Comparison of ENCODE assay signal across 10 cellular contexts in the genomic region with DNA sequence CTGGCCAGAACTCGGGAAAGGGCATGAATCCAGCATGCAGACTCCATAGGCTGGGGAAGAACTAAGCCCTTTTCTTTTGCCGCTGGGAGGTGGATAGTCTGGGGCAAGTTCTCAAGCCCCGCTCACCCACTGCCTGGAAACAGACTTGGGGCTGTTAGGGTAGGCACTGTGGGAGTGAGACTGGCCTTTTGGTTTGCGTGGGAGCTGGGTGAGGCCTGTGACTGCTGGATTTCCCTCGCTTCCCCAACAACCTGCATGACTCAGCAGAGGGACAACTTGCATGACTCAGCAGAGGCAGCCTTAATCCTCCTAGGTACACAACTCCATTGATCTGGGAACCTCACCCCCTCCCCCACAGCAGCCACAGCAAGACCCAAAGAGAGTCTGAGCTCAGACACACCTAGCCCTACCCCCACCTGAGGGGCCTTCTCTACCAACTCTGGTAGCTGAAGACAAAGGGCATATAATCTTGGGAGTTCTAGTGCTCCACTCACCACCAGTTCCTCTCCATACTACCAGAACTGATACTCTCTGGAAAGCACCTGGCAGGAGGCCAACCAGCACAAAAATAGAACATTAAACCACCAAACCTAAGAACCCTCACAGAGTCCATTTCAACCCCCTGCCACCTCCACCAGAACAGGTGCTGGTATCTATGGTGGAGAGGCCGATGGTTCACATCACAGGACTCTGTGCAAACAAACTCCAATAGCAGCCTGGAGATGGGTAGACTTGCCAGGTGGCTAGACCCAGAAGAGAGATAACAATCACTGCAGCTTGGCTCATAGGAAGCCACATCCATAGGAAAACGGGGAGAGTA.
DNase-seq lines count a peak whose midpoint lies in the region; ATAC-seq, FAIRE-seq and TF ChIP-seq lines count a peak whose summit lies in the region.
"Had no signal": no experiment of that assay in that cellular context is flagged by ENCODE, and none has a peak within 500 bp of the region (broad histone marks: within the 10 kb centered on the region; RNA-seq: fewer than 3 reads in every experiment).

No MANE protein-coding gene starts in this region.

- no peak for TF ChIP-seq POLR2A in spleen (IDR thresholded peaks at IDR 0.05)

- H3K9me3 ChIP-seq in aorta (ENCODE audit: control insufficient read depth, low read length) (peaks cover 5% of the 10 kb centered on the region), T-helper 17 cell (ENCODE audit: control insufficient read depth, low read length, poor library complexity, severe bottlenecking) (no peaks in the 10 kb centered on the region), spleen (peaks cover 0 to 13% (median 3%) of the 10 kb centered on the region in 8 donors)
- H3K9me3 ChIP-seq: thoracic aorta had no signal

- H3K36me3 Mint-ChIP-seq in T-helper 17 cell (ENCODE audit: low read depth), result no peaks in the 10 kb centered on the region

- TF ChIP-seq CTCF in brain microvascular endothelial cell (IDR thresholded peaks at IDR 0.05; ENCODE audit: low read depth, low read length, missing control alignments) (no peak), spleen (IDR thresholded peaks at IDR 0.05 in 8 of 11, conservative IDR thresholded peaks at IDR 0.05 in 3 of 11) (no peak)

- FAIRE-seq in GM18507 (lab: Jason Lieb, UNC), result peak; percentile 39
- FAIRE-seq: islet of Langerhans had no signal

- H3K4me1 Mint-ChIP-seq in T-helper 17 cell, result no peaks in the 10 kb centered on the region

- H3K4me3 Mint-ChIP-seq in T-helper 17 cell, result no peak overlapping the region

- 82 to 85% methylated on average over 7 of the region's 7 CpGs for WGBS in aorta, 2 donors
- 71 to 79% (median 74%) methylated on average over 5 to 7 of the region's 7 CpGs for WGBS in spleen, 5 donors

- no peak for DNase-seq in GM18507 (ENCODE audit: extremely low spot score, insufficient read length, low read depth)
- peak; percentile 23 for DNase-seq in NCI-H1105 treated with DMSO at 0.1 percent for 48 hours (lab: John Stamatoyannopoulos, UW)
- peak; percentile 48 for DNase-seq in brain microvascular endothelial cell
- no peak for DNase-seq in aorta
- DNase-seq in T-helper 17 cell, result no peak
- DNase-seq in SW 1271 (lab: John Stamatoyannopoulos, UW), result no peak
- no peak for DNase-seq in spleen

- intact Hi-C loops in aorta (cut with DNase I), result no loop called here
- intact Hi-C loops in spleen (cut with DNase I; ENCODE audit: low total_unique reads), result no loop called here

- no peaks in the 10 kb centered on the region for H3K36me3 ChIP-seq in brain microvascular endothelial cell (replicated peaks)
- H3K36me3 ChIP-seq in aorta (ENCODE audit: control insufficient read depth in 1 of 2, insufficient read depth in 2 of 2, low read length in 1 of 2), result no peaks in the 10 kb centered on the region
- no peaks in the 10 kb centered on the region for H3K36me3 ChIP-seq in spleen
- H3K36me3 ChIP-seq: thoracic aorta had no signal

- H3K27me3 ChIP-seq in brain microvascular endothelial cell (replicated peaks) (no peaks in the 10 kb centered on the region), aorta (ENCODE audit: control insufficient read depth in 1 of 2, insufficient read depth in 2 of 2, low read length in 1 of 2) (no peaks in the 10 kb centered on the region), spleen (replicated peaks in 1 of 7) (no peaks in the 10 kb centered on the region)

- H3K27ac Mint-ChIP-seq in T-helper 17 cell, result no peak overlapping the region

- H3K27me3 Mint-ChIP-seq in T-helper 17 cell, result peaks cover 20% of the 10 kb centered on the region

- H3K4me1 ChIP-seq in aorta (ENCODE audit: control insufficient read depth in 1 of 2, insufficient read depth in 2 of 2, low read length in 2 of 2) (no peaks in the 10 kb centered on the region), spleen (no peaks in the 10 kb centered on the region)

- in situ Hi-C loops in brain microvascular endothelial cell (cut with HindIII; ENCODE audit: low pct_ligation_motif_present, low sequenced_read_pairs), result no loop called here

- ATAC-seq in HG02610 (IDR thresholded peaks at IDR 0.05; ENCODE audit: unreplicated experiment) (peak; percentile 84), aorta (ENCODE audit: low FRiP score) (no peak), T-helper 17 cell (no peak)

- H3K27ac ChIP-seq in brain microvascular endothelial cell (no peak overlapping the region), aorta (ENCODE audit: low read depth in 1 of 2, low read length in 2 of 2) (no peak overlapping the region), spleen (no peak overlapping the region)
- H3K27ac ChIP-seq: thoracic aorta had no signal

- H3K4me3 ChIP-seq in brain microvascular endothelial cell (ENCODE audit: low read depth, low read length), result no peak overlapping the region
- H3K4me3 ChIP-seq in aorta (ENCODE audit: low read length in 2 of 2), result no peak overlapping the region
- no peak overlapping the region for H3K4me3 ChIP-seq in spleen
- H3K4me3 ChIP-seq: thoracic aorta had no signal

Comparison
In these comparisons a context has a peak if more than half of its experiments do, and no peak if none do; other contexts are left out.
1. DNase-seq: peak in NCI-H1105 treated with DMSO at 0.1 percent for 48 hours (single experiment) and brain microvascular endothelial cell (single experiment); none in GM18507 (single experiment), aorta (0 of 2), T-helper 17 cell (0 of 3), SW 1271 (0 of 2) and spleen (single experiment).